In the genomic region with DNA sequence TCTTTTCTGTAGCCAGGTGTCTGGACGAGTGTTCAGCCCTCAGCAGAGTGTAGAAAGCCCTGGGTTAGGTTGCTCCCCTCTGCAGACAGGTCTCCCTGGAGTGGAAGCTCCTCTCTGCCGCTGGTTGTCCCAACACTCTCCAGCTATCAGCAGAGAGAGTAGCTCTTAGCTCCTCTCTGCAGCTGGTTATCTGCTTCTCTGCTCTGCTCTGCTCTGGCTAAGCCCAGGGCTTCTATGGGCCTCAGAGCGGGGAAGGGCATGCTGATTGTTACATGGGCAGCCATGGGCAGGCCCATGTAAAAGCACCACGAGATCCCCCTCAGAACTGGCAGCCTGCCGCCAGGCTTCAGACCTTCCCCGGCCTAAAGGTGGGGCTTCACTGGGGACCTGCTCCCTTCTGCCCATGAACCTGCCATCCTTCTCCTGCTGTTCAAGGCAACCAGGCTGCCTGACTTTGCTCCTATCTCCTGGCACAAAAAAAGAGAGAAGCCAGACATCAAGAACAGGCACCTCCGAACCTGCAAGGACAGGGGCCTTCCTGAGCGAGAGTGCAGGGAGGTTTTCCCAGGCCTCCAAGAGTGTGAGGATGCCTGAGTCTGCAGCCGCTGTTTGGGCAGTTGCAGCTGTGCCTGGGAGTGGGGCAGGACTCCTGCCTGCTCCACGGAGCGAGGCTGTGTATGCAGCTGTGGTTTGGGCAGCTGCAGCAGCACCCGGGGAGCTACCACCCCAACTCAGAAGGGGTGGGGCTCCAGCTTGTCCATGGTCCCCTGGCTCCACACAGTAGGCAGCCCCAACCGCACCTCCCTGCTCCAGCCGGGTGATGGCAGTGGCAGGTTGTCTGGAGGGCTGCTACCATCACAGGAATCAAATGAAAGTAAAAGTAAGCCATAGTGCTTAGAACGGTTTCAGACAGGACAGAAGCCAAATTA, we compare ENCODE assay signal across 10 cellular contexts.
DNase-seq lines count a peak whose midpoint lies in the region; ATAC-seq and TF ChIP-seq lines count a peak whose summit lies in the region.
"Had no signal": no experiment of that assay in that cellular context is flagged by ENCODE, and none has a peak within 500 bp of the region (broad histone marks: within the 10 kb centered on the region; RNA-seq: fewer than 3 reads in every experiment).

No MANE protein-coding gene starts in this region.

- intact Hi-C loops in body of pancreas (cut with DNase I), result no loop called here
- intact Hi-C loops in natural killer cell (cut with micrococcal nuclease), result no loop called here
- intact Hi-C loops in ovary (cut with DNase I), result no loop called here

- peak; percentile 86 for ATAC-seq in GM19324 (IDR thresholded peaks at IDR 0.05; ENCODE audit: low FRiP score, unreplicated experiment)
- peak; percentile 87 for ATAC-seq in body of pancreas
- ATAC-seq in HG02973 (IDR thresholded peaks at IDR 0.05; ENCODE audit: unreplicated experiment), result no peak
- ATAC-seq in natural killer cell, result no peak

- no peaks in the 10 kb centered on the region for H3K4me1 Mint-ChIP-seq in natural killer cell
- H3K4me1 Mint-ChIP-seq: brain had no signal

- H3K36me3 ChIP-seq in body of pancreas (replicated peaks in 1 of 2; ENCODE audit: insufficient read depth in 1 of 2, low read depth in 2 of 2), result no peaks in the 10 kb centered on the region
- H3K36me3 ChIP-seq in ovary, result no peaks in the 10 kb centered on the region

- no peak for TF ChIP-seq EP300 in ovary (IDR thresholded peaks at IDR 0.05)

- no peak overlapping the region for H3K27ac ChIP-seq in body of pancreas
- no peak overlapping the region for H3K27ac ChIP-seq in ovary

- TF ChIP-seq POLR2A in body of pancreas (IDR thresholded peaks at IDR 0.05) (no peak), ovary (IDR thresholded peaks at IDR 0.05) (no peak)

- no peaks in the 10 kb centered on the region for H3K9me3 ChIP-seq in body of pancreas
- H3K9me3 ChIP-seq in ovary, result no peaks in the 10 kb centered on the region

- no peaks in the 10 kb centered on the region for H3K27me3 ChIP-seq in body of pancreas
- H3K27me3 ChIP-seq in ovary, result no peaks in the 10 kb centered on the region

- no peaks in the 10 kb centered on the region for H3K36me3 Mint-ChIP-seq in natural killer cell
- H3K36me3 Mint-ChIP-seq: brain had no signal

- H3K4me3 ChIP-seq in Jurkat, Clone E6-1 (ENCODE audit: low read length), result no peak overlapping the region
- H3K4me3 ChIP-seq in body of pancreas (no peak overlapping the region), ovary (no peak overlapping the region)

- no peak overlapping the region for H3K27ac Mint-ChIP-seq in natural killer cell
- H3K27ac Mint-ChIP-seq: brain had no signal

- peak in 5 of 7 experiments; percentile 16 to 64 (median 46) for TF ChIP-seq CTCF in body of pancreas (IDR thresholded peaks at IDR 0.05)
- no peak for TF ChIP-seq CTCF in natural killer cell (IDR thresholded peaks at IDR 0.05)
- no peak for TF ChIP-seq CTCF in ovary (IDR thresholded peaks at IDR 0.05)

- peak; percentile 34 for DNase-seq in Jurkat, Clone E6-1 (ENCODE audit: low read depth, low spot score)
- DNase-seq in body of pancreas, result peak; percentile 43 to 62 (median 50)
- DNase-seq in renal cortical epithelial cell (ENCODE audit: low read depth), result peak; percentile 10
- DNase-seq in natural killer cell, result no peak
- no peak for DNase-seq in NCI-H2081 treated with DMSO at 0.1 percent for 48 hours (lab: John Stamatoyannopoulos, UW)
- no peak for DNase-seq in ovary
- DNase-seq: NCI-H748 treated with DMSO at 0.1 percent for 48 hours had no signal

- H3K4me3 Mint-ChIP-seq in natural killer cell, result no peak overlapping the region
- H3K4me3 Mint-ChIP-seq: brain had no signal

- H3K4me1 ChIP-seq in body of pancreas (no peaks in the 10 kb centered on the region), ovary (ENCODE audit: insufficient read depth) (no peaks in the 10 kb centered on the region)

- H3K27me3 Mint-ChIP-seq in natural killer cell (ENCODE audit: low read depth in 2 of 2), result no peaks in the 10 kb centered on the region
- H3K27me3 Mint-ChIP-seq: brain had no signal

- peaks cover 0 to 5% of the 10 kb centered on the region in 2 donors for H3K9me3 Mint-ChIP-seq in natural killer cell
- H3K9me3 Mint-ChIP-seq: brain had no signal

- 52 to 71% methylated on average over 7 to 15 of the region's 15 CpGs for WGBS in body of pancreas, 2 donors
- WGBS in ovary, 3 donors, result 88 to 90% (median 89%) methylated on average over 15 of the region's 15 CpGs

Comparison
In these comparisons a context has a peak if more than half of its experiments do, and no peak if none do; other contexts are left out.
1. ATAC-seq: peak in GM19324 (single experiment) and body of pancreas (single experiment); none in HG02973 (single experiment) and natural killer cell (0 of 3).
2. DNase-seq: peak in Jurkat, Clone E6-1 (single experiment), body of pancreas (4 of 4) and renal cortical epithelial cell (single experiment); none in natural killer cell (single experiment), NCI-H2081 treated with DMSO at 0.1 percent for 48 hours (single experiment) and ovary (0 of 5).
3. CTCF ChIP-seq: peak in body of pancreas (5 of 7); none in natural killer cell (single experiment) and ovary (0 of 3).